ENCODE assay signal across 8 cellular contexts in genomic region chr19:29690842-29691241, GRCh38. TPM values are rescaled to one million over a fixed set of nuclear protein-coding genes. Genes with fewer than 3 reads are reported as not detected.
DNase-seq lines count a peak whose midpoint lies in the region; ATAC-seq and TF ChIP-seq lines count a peak whose summit lies in the region.

No MANE protein-coding gene starts in this region.

- no peak for ATAC-seq in gastroesophageal sphincter
- peak; percentile 63 for ATAC-seq in stimulated activated memory B cell treated with anti-CD40 and anti-IgM and Interleukin-4, amounts not matched to agents 10 μg/mL and 1 μg/mL and 100 μg/mL, for 72 hours
- ATAC-seq in GM18520 (IDR thresholded peaks at IDR 0.05; ENCODE audit: unreplicated experiment): no peak

- H3K4me1 ChIP-seq in gastroesophageal sphincter: peaks cover 0 to 44% (median 0%) of the 10 kb centered on the region in 3 donors

- peak overlapping the region; percentile 59 for H3K27ac Mint-ChIP-seq in stimulated activated memory B cell treated with anti-CD40 and anti-IgM and Interleukin-4, amounts not matched to agents 10 μg/mL and 1 μg/mL and 100 μg/mL, for 72 hours

- DNase-seq in activated CD8-positive, alpha-beta memory T cell treated with anti-CD3 and anti-CD28 coated beads for 24 hours: peak; percentile 84
- no peak for DNase-seq in activated CD8-positive, alpha-beta memory T cell treated with anti-CD3 and anti-CD28 coated beads, Interleukin-2, amount 50 U/mL, for 48 hours
- DNase-seq in MV-4-11 (lab: John Stamatoyannopoulos, UW) (peak; percentile 77), hepatic stellate cell (ENCODE audit: low spot score) (no peak)
- peak; percentile 37 to 42 for DNase-seq in activated CD8-positive, alpha-beta memory T cell treated with anti-CD3 and anti-CD28 coated beads for 4 hours (ENCODE audit: low read depth in 2 of 2)

- no peak overlapping the region for H3K27ac ChIP-seq in gastroesophageal sphincter

- no peak for TF ChIP-seq POLR2A in gastroesophageal sphincter (IDR thresholded peaks at IDR 0.05)

- no peaks in the 10 kb centered on the region for H3K27me3 Mint-ChIP-seq in stimulated activated memory B cell treated with anti-CD40 and anti-IgM and Interleukin-4, amounts not matched to agents 10 μg/mL and 1 μg/mL and 100 μg/mL, for 72 hours

- H3K27me3 ChIP-seq in gastroesophageal sphincter: no peaks in the 10 kb centered on the region

- TF ChIP-seq EP300 in gastroesophageal sphincter (IDR thresholded peaks at IDR 0.05): no peak

- H3K4me1 Mint-ChIP-seq in stimulated activated memory B cell treated with anti-CD40 and anti-IgM and Interleukin-4, amounts not matched to agents 10 μg/mL and 1 μg/mL and 100 μg/mL, for 72 hours: peaks cover 27% of the 10 kb centered on the region

- 56 to 75% methylated on average over 2 of the region's 2 CpGs for WGBS in gastroesophageal sphincter (ENCODE audit: low coverage in 1 of 2), 2 donors

- H3K9me3 ChIP-seq in gastroesophageal sphincter: peaks cover 0 to 10% (median 0%) of the 10 kb centered on the region in 3 donors

- H3K36me3 Mint-ChIP-seq in stimulated activated memory B cell treated with anti-CD40 and anti-IgM and Interleukin-4, amounts not matched to agents 10 μg/mL and 1 μg/mL and 100 μg/mL, for 72 hours: peaks cover 7% of the 10 kb centered on the region

- H3K9me3 Mint-ChIP-seq in stimulated activated memory B cell treated with anti-CD40 and anti-IgM and Interleukin-4, amounts not matched to agents 10 μg/mL and 1 μg/mL and 100 μg/mL, for 72 hours: peaks cover 4% of the 10 kb centered on the region

- no peaks in the 10 kb centered on the region for H3K36me3 ChIP-seq in gastroesophageal sphincter

- TF ChIP-seq CTCF in gastroesophageal sphincter (IDR thresholded peaks at IDR 0.05): peak in 3 of 4 experiments; percentile 25 to 52 (median 47)

- H3K4me3 ChIP-seq in gastroesophageal sphincter: no peak overlapping the region

- H3K4me3 Mint-ChIP-seq in stimulated activated memory B cell treated with anti-CD40 and anti-IgM and Interleukin-4, amounts not matched to agents 10 μg/mL and 1 μg/mL and 100 μg/mL, for 72 hours: no peak overlapping the region

RNA-seq across cellular contexts. Expression of gene C19orf12, which starts 24.2 kb away (rescaled TPM):
- 10 to 100 TPM; 37.6 to 62.1 (median 49.7) TPM for total RNA-seq in gastroesophageal sphincter

RNA-seq across cellular contexts. Expression of gene PLEKHF1, which starts 25.6 kb away (rescaled TPM):
- total RNA-seq in gastroesophageal sphincter: 10 to 100 TPM; 28.6 to 49.1 (median 38.8) TPM

Comparison
In these comparisons a context has a peak if more than half of its experiments do, and no peak if none do; other contexts are left out.
1. DNase-seq: peak in activated CD8-positive, alpha-beta memory T cell treated with anti-CD3 and anti-CD28 coated beads for 24 hours (single experiment), MV-4-11 (single experiment) and activated CD8-positive, alpha-beta memory T cell treated with anti-CD3 and anti-CD28 coated beads for 4 hours (2 of 2); none in activated CD8-positive, alpha-beta memory T cell treated with anti-CD3 and anti-CD28 coated beads, Interleukin-2, amount 50 U/mL, for 48 hours (single experiment) and hepatic stellate cell (single experiment).